ENCODE assay signal across 23 cellular contexts in the genomic region with DNA sequence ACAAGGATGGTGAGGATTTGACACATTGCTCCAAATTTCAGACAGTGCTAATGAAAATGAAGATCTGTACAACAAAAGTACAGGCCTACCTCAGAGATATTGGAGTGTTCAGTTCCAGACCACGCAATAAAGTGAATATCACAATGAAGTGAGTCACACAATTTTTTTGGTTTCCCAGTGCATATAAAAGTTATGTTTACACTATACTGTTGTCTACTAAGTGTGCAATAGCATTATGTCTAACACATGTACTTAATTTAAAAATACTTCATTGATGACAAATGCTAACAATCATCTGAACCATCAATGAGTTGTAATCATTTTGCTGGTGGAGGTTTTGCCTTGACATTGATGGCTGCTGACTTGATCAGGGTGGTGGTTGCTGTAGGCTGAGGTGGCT.
"Had no signal": no experiment of that assay in that cellular context is flagged by ENCODE, and none has a peak within 500 bp of the region (broad histone marks: within the 10 kb centered on the region; RNA-seq: fewer than 3 reads in every experiment).

No MANE protein-coding gene starts in this region.

- H3K9me3 ChIP-seq: SK-N-SH had no signal

- H3K27ac ChIP-seq: KMS-11, RWPE1 had no signal

- DNase-seq: Kasumi-1, MM.1S, MV-4-11, NCI-H1048, NCI-H1105 treated with DMSO at 0.1 percent for 48 hours, NCI-H1417 treated with DMSO at 0.1 percent for 48 hours, NCI-H146, NCI-H1694 treated with DMSO at 0.1 percent for 48 hours, NCI-H1930, NCI-H2081, NCI-H2107, NCI-H2227 treated with DMSO at 0.1 percent for 48 hours, NCI-H524, NCI-H526 treated with DMSO at 0.1 percent for 48 hours, NCI-H748 treated with DMSO at 0.1 percent for 48 hours, SHP77, SK-N-SH, SW 1271, T-cell had no signal

- ATAC-seq: K562, Panc1, T-cell had no signal

- H3K4me3 ChIP-seq: K562 had no signal

- H3K4me2 ChIP-seq: KMS-11, SK-N-SH had no signal

- H3K9ac ChIP-seq: KMS-11, SK-N-SH had no signal
